In genomic region chr9:126471084-126471611, GRCh38 we compare ENCODE assay signal across 8 cellular contexts.
DNase-seq lines count a peak whose midpoint lies in the region; TF ChIP-seq lines count a peak whose summit lies in the region.

No MANE protein-coding gene starts in this region.

- DNase-seq in GM20000 (ENCODE audit: low spot score) (peak; percentile 50), NK-92 (lab: John Stamatoyannopoulos, UW; ENCODE audit: unreplicated experiment) (peak; percentile 9), activated T-cell treated with anti-CD3 and anti-CD28 coated beads for 4 hours (peak; percentile 43), germinal center (ENCODE audit: low spot score) (peak; percentile 21), NCI-H2227 (lab: John Stamatoyannopoulos, UW; ENCODE audit: unreplicated experiment) (no peak), nephron progenitor cell (no peak), hepatic stellate cell (ENCODE audit: low spot score) (no peak)
- peak; percentile 60 to 74 (median 68) for DNase-seq in stimulated activated CD4-positive, alpha-beta T cell treated with anti-CD3 and anti-CD28 coated beads, Interleukin-12 subunit alpha, Interleukin-12 subunit beta, amount 100 ng/mL, for 48 hours (ENCODE audit: low read depth in 2 of 3, low spot score in 1 of 3)

- H3K9me3 Mint-ChIP-seq in nephron progenitor cell, result no peaks in the 10 kb centered on the region

- H3K4me3 Mint-ChIP-seq in nephron progenitor cell, result no peak overlapping the region

- peaks cover 27% of the 10 kb centered on the region for H3K4me1 Mint-ChIP-seq in nephron progenitor cell

- peaks cover 5% of the 10 kb centered on the region for H3K27me3 Mint-ChIP-seq in nephron progenitor cell (ENCODE audit: low read depth, poor library complexity)

- H3K27ac Mint-ChIP-seq in nephron progenitor cell, result no peak overlapping the region

- H3K36me3 Mint-ChIP-seq in nephron progenitor cell (ENCODE audit: low read depth), result peaks cover 45% of the 10 kb centered on the region

- TF ChIP-seq CTCF in GM20000 (IDR thresholded peaks at IDR 0.05; ENCODE audit: extremely low read depth, missing control alignments) (no peak), nephron progenitor cell (IDR thresholded peaks at IDR 0.05) (no peak)

Comparison
In these comparisons a context has a peak if more than half of its experiments do, and no peak if none do; other contexts are left out.
1. DNase-seq: peak in GM20000 (single experiment), NK-92 (single experiment), activated T-cell treated with anti-CD3 and anti-CD28 coated beads for 4 hours (single experiment), germinal center (single experiment) and stimulated activated CD4-positive, alpha-beta T cell treated with anti-CD3 and anti-CD28 coated beads, Interleukin-12 subunit alpha, Interleukin-12 subunit beta, amount 100 ng/mL, for 48 hours (3 of 3); none in NCI-H2227 (single experiment), nephron progenitor cell (single experiment) and hepatic stellate cell (single experiment).